Comparison of ENCODE assay signal across 13 cellular contexts in genomic region chr2:70557171-70557838, GRCh38. TPM values are rescaled to one million over a fixed set of nuclear protein-coding genes. Genes with fewer than 3 reads are reported as not detected.
DNase-seq lines count a peak whose midpoint lies in the region; ATAC-seq, FAIRE-seq and TF ChIP-seq lines count a peak whose summit lies in the region.
"Had no signal": no experiment of that assay in that cellular context is flagged by ENCODE, and none has a peak within 500 bp of the region (broad histone marks: within the 10 kb centered on the region; RNA-seq: fewer than 3 reads in every experiment).

No MANE protein-coding gene starts in this region.

- no peaks in the 10 kb centered on the region for H4K20me1 ChIP-seq in HepG2 (ENCODE audit: insufficient read depth, low read length)

- TF ChIP-seq EP300 in HepG2 (IDR thresholded peaks at IDR 0.05; ENCODE audit: low read depth in 2 of 2, low read length in 2 of 2) (peak in 1 of 2 experiments; percentile 49; a peak in 1 of 4 replicates), HepG2 (CRISPR knock-in tag; IDR thresholded peaks at IDR 0.05; ENCODE audit: borderline replicate concordance) (no peak)

- peak; percentile 94 for FAIRE-seq in HepG2 (lab: Jason Lieb, UNC)
- FAIRE-seq: urothelium cell line had no signal

- ATAC-seq in HepG2 (peak; percentile 68), right lobe of liver (no peak), GM19395 (IDR thresholded peaks at IDR 0.05; ENCODE audit: unreplicated experiment) (no peak), omental fat pad (ENCODE audit: low FRiP score) (no peak)

- 0 out of 2 replicates have a peak, but pooled peaks have one; percentile 25 for TF ChIP-seq RAD21 in HepG2 (CRISPR knock-in tag; IDR thresholded peaks at IDR 0.05)

- H3K36me3 ChIP-seq in HepG2 (replicated peaks in 1 of 2; ENCODE audit: control insufficient read depth in 1 of 2, insufficient read depth in 2 of 2, low read length in 2 of 2) (no peaks in the 10 kb centered on the region), right lobe of liver (no peaks in the 10 kb centered on the region), Peyer's patch (no peaks in the 10 kb centered on the region)
- H3K36me3 ChIP-seq: neutrophil had no signal

- H3K9me3 ChIP-seq in HepG2 (ENCODE audit: low read length) (no peaks in the 10 kb centered on the region), right lobe of liver (no peaks in the 10 kb centered on the region), Peyer's patch (no peaks in the 10 kb centered on the region)
- H3K9me3 ChIP-seq: neutrophil had no signal

- POLR2A ChIA-PET in HepG2 (lab: Yijun Ruan, JAX), result interaction anchor here (0.7 to 3.2 kb wide), 11 partner anchors 8 to 642 kb away, joined by 3 to 20 read pairs (median 5); partner anchors contain the start of genes FAM136A, MXD1 and SNRPG

- H3K27me3 ChIP-seq in HepG2 (ENCODE audit: control insufficient read depth in 1 of 2, insufficient read depth in 2 of 2, low read length in 2 of 2) (no peaks in the 10 kb centered on the region; a peak in 1 of 5 replicates), right lobe of liver (no peaks in the 10 kb centered on the region), Peyer's patch (no peaks in the 10 kb centered on the region)

- H3K4me1 ChIP-seq in HepG2 (ENCODE audit: insufficient read depth, low read length) (peaks cover 67% of the 10 kb centered on the region), right lobe of liver (peaks cover 0 to 4% (median 0%) of the 10 kb centered on the region in 4 donors), Peyer's patch (peaks cover 0 to 23% (median 4%) of the 10 kb centered on the region in 4 donors)

- WGBS in HepG2 (ENCODE audit: low lambda C conversion rate), result 1% methylated on average over 5 of the region's 6 CpGs
- 62% methylated on average over 6 of the region's 6 CpGs for WGBS in right lobe of liver (ENCODE audit: insufficient coverage, low coverage, low lambda C conversion rate, missing lambda C conversion rate)

- H3K27ac ChIP-seq in HepG2 (ENCODE audit: extremely low read length, insufficient read depth, low read length) (peak overlapping the region; percentile 69), right lobe of liver (no peak overlapping the region), Peyer's patch (no peak overlapping the region)
- H3K27ac ChIP-seq: neutrophil had no signal

- CTCF ChIA-PET in HepG2 (lab: Yijun Ruan, JAX; ENCODE audit: low intra/inter-chr PET ratio, low total read pairs), result interaction anchor here (1.3 kb wide), 1 partner anchor 60 kb away, joined by 5 read pairs; no protein-coding TSS in a partner anchor

- H3K9ac ChIP-seq in HepG2 (ENCODE audit: insufficient read depth, low read depth, low read length), result peak overlapping the region; percentile 45

- H3K4me3 ChIP-seq in HepG2 (replicated peaks in 1 of 3; ENCODE audit: insufficient read depth in 1 of 3, low read depth in 2 of 3, low read length in 3 of 3) (peak overlapping the region; percentile 17 to 59 (median 57); a peak in 5 of 6 replicates), right lobe of liver (no peak overlapping the region), Peyer's patch (no peak overlapping the region)

- no TSS peak for BruUV-seq in HepG2 (replicated peaks; lab: Mats Ljungman, UMichigan)

- TF ChIP-seq CTCF in HepG2 (CRISPR knock-in tag; IDR thresholded peaks at IDR 0.05) (no peak; the same call in 1 of the 2 replicates), right lobe of liver (IDR thresholded peaks at IDR 0.05) (no peak), Peyer's patch (IDR thresholded peaks at IDR 0.05) (no peak), omental fat pad (IDR thresholded peaks at IDR 0.05) (no peak)

- in situ Hi-C loops in HepG2 (cut with HindIII; ENCODE audit: extremely low pct_ligation_motif_present, low pct_unique_long_range_greater_than_20kb), result loop anchor here (5.0 kb wide), 1 partner anchor 55 kb away; no protein-coding TSS in a partner anchor

- intact Hi-C loops in HepG2 (cut with micrococcal nuclease; ENCODE audit: unreplicated experiment) (loop anchor here (1.0 kb wide), 3 partner anchors 8 to 256 kb away; no protein-coding TSS in a partner anchor), right lobe of liver (cut with DNase I) (no loop called here)

- DNase-seq in HepG2 (ENCODE audit: low spot score) (peak; percentile 94), right lobe of liver (no peak), SHP77 treated with DMSO at 0.1 percent for 48 hours (lab: John Stamatoyannopoulos, UW) (peak; percentile 81), inferior parietal cortex (ENCODE audit: extremely low spot score) (peak; percentile 45), Peyer's patch (no peak), omental fat pad (ENCODE audit: low spot score) (no peak)
- no peak for DNase-seq in activated effector memory CD4-positive, alpha-beta T cell treated with anti-CD3 and anti-CD28 coated beads, Interleukin-2, amount 50 U/mL, for 16 hours
- DNase-seq: activated CD4-positive, alpha-beta T cell treated with anti-CD3 and anti-CD28 coated beads for 1 hour; activated gamma-delta T cell; KBM-7 had no signal

- H3K4me2 ChIP-seq in HepG2 (ENCODE audit: low read depth, low read length), result peak overlapping the region; percentile 93

- TF ChIP-seq POLR2A in HepG2 (IDR thresholded peaks at IDR 0.05; ENCODE audit: insufficient read depth in 1 of 2, low read depth in 2 of 2, low read length in 2 of 2) (peak; percentile 75 to 89), right lobe of liver (IDR thresholded peaks at IDR 0.05) (no peak), Peyer's patch (IDR thresholded peaks at IDR 0.05) (peak in 1 of 2 donors; percentile 29)

- no peak overlapping the region for H2AFZ ChIP-seq in HepG2 (ENCODE audit: low read length)

- peaks cover 6% of the 10 kb centered on the region for H3K79me2 ChIP-seq in HepG2 (ENCODE audit: insufficient read depth, low read length)

TF ChIP-seq in HepG2, 621 proteins besides CTCF, POLR2A, EP300 and RAD21 (continues in another document):
- TF ChIP-seq ZNF644 (CRISPR knock-in tag; IDR thresholded peaks at IDR 0.05; ENCODE audit: low read depth) (0 out of 2 replicates have a peak, but pooled peaks have one; percentile 33), JARID2 (CRISPR knock-in tag; IDR thresholded peaks at IDR 0.05; ENCODE audit: insufficient replicate concordance) (no peak), FOXM1 (CRISPR knock-in tag; IDR thresholded peaks at IDR 0.05) (no peak), TSC22D2 (CRISPR knock-in tag; IDR thresholded peaks at IDR 0.05; ENCODE audit: borderline replicate concordance) (peak; percentile 81; the same call in 1 of the 2 replicates), ZNF564 (CRISPR knock-in tag; IDR thresholded peaks at IDR 0.05) (0 out of 2 replicates have a peak, but pooled peaks have one; percentile 36)

RNA-seq across cellular contexts. Expression of gene TGFA, which starts 3.7 kb away (rescaled TPM):
- 12.5 and 15.3 TPM in 2 replicates for total RNA-seq in HepG2 (2016; rRNA removed; fragmentation: Illumina TruSeq; extraction: Trizol)
- 1.3 and 1.5 TPM in 2 replicates for total RNA-seq in HepG2 (2016; cell fraction: cytosol; rRNA removed; fragmentation: Illumina TruSeq; extraction: Trizol; ENCODE audit: low read depth)
- total RNA-seq in HepG2 (2016; cell fraction: insoluble cytoplasmic fraction; rRNA removed; fragmentation: Illumina TruSeq; extraction: Trizol), result 11.9 and 15.9 TPM in 2 replicates
- 7.3 and 8.5 TPM in 2 replicates for total RNA-seq in HepG2 (2016; cell fraction: membrane; rRNA removed; fragmentation: Illumina TruSeq; extraction: Trizol)
- total RNA-seq in HepG2 (2016; cell fraction: nucleus; rRNA removed; fragmentation: Illumina TruSeq; extraction: Trizol), result 17.0 and 19.4 TPM in 2 replicates
- 6.7 and 7.8 TPM in 2 replicates for polyA plus RNA-seq in HepG2 (2011; rRNA removed)
- polyA plus RNA-seq in HepG2 (2011; cell fraction: cytosol; rRNA removed), result 7.9 and 10.8 TPM in 2 replicates
- polyA plus RNA-seq in HepG2 (2011; cell fraction: nucleus; rRNA removed), result 9.1 and 10.7 TPM in 2 replicates
- polyA plus RNA-seq in HepG2 (2012), result 12.3 and 20.7 TPM in 2 replicates
- 1.3 and 1.4 TPM in 2 replicates for polyA plus RNA-seq in HepG2 (2016; cell fraction: cytosol; fragmentation: Illumina TruSeq; extraction: Trizol; ENCODE audit: low read depth)
- 9.8 and 11.3 TPM in 2 replicates for polyA plus RNA-seq in HepG2 (2016; cell fraction: insoluble cytoplasmic fraction; fragmentation: Illumina TruSeq; extraction: Trizol; ENCODE audit: low read depth)
- polyA plus RNA-seq in HepG2 (2016; cell fraction: membrane; fragmentation: Illumina TruSeq; extraction: Trizol; ENCODE audit: low read depth), result 4.6 and 4.7 TPM in 2 replicates
- 19.9 and 20.7 TPM in 2 replicates for polyA plus RNA-seq in HepG2 (2016; cell fraction: nucleus; fragmentation: Illumina TruSeq; extraction: Trizol; ENCODE audit: insufficient read depth, low read depth)
- 9.7 and 45.0 TPM in 2 replicates for polyA minus RNA-seq in HepG2 (2011; rRNA and poly(A)+ RNA removed; ENCODE audit: low replicate concordance)
- polyA minus RNA-seq in HepG2 (2011; cell fraction: cytosol; rRNA and poly(A)+ RNA removed), result 14.3 and 16.0 TPM in 2 replicates
- 11.7 and 14.8 TPM in 2 replicates for polyA minus RNA-seq in HepG2 (2011; cell fraction: nucleus; rRNA and poly(A)+ RNA removed)
- 1 to 10 TPM; 2.1 to 5.1 (median 4.4) TPM for total RNA-seq in right lobe of liver
- total RNA-seq in Peyer's patch, result 10 to 100 TPM in 3 of 4 donors, 1 to 10 TPM in 1; 2.5 to 51.6 (median 37.9) TPM
- total RNA-seq in omental fat pad, result 1 to 10 TPM; 1.2 to 4.3 (median 1.9) TPM

Comparison
In these comparisons a context has a peak if more than half of its experiments do, and no peak if none do; other contexts are left out.
1. DNase-seq: peak in HepG2 (single experiment), SHP77 treated with DMSO at 0.1 percent for 48 hours (single experiment) and inferior parietal cortex (single experiment); none in right lobe of liver (0 of 3), Peyer's patch (0 of 3), omental fat pad (single experiment) and activated effector memory CD4-positive, alpha-beta T cell treated with anti-CD3 and anti-CD28 coated beads, Interleukin-2, amount 50 U/mL, for 16 hours (single experiment).
2. H3K4me3 ChIP-seq: peak in HepG2 (3 of 3); none in right lobe of liver (0 of 3) and Peyer's patch (0 of 4).